ENCODE assay signal across 8 cellular contexts in the genomic region with DNA sequence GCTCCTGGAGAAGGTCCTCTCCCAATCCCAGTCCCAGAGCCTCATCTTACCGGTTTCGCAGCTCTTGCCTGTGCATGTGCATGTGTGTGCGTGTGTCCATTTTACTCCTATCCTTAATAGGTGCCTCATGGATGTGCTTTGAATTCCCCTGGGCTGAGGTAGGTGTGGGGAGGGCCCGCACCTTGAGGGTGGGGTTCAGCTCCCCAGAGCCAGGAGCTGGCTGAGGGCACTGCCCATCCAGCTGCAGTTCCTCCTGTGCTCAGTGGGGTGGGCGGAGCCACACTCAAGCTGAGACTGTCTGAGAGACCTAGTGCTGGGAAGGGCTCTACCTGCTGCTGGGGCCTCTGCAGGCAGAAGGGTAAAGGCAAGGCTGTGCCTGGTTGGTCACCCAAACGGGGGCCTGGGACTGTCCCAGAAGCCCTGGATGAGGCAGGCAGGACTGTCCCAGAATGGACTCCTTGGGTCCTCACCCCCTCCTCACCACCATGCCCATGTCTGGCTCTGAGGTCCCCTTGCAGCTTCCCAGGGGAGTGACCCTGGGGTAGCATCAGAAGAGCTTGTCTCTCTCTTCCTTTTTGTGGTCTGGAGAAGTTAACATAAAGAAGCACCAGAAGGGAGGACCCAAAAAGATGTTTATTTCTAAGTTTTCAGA. TPM values are rescaled to one million over a fixed set of nuclear protein-coding genes. Genes with fewer than 3 reads are reported as not detected.
DNase-seq lines count a peak whose midpoint lies in the region; ATAC-seq, FAIRE-seq and TF ChIP-seq lines count a peak whose summit lies in the region.

No MANE protein-coding gene starts in this region.

- intact Hi-C loops in esophagus muscularis mucosa (cut with DNase I) = no loop called here

- H3K9me3 ChIP-seq in esophagus muscularis mucosa = no peaks in the 10 kb centered on the region

- no peak for TF ChIP-seq CTCF in esophagus muscularis mucosa (IDR thresholded peaks at IDR 0.05)

- H3K36me3 Mint-ChIP-seq in T-helper 2 cell treated with Interferon-gamma antibody and Interleukin-4, amounts not matched to agents 5 μg/mL and 100 μg/mL, for 36 hours (ENCODE audit: low read depth) = no peaks in the 10 kb centered on the region

- peak overlapping the region in 3 of 4 donors; percentile 40 to 58 (median 50) for H3K27ac ChIP-seq in esophagus muscularis mucosa (replicated peaks in 1 of 4)

- no peak overlapping the region for H3K27ac Mint-ChIP-seq in T-helper 2 cell treated with Interferon-gamma antibody and Interleukin-4, amounts not matched to agents 5 μg/mL and 100 μg/mL, for 36 hours

- no peak for TF ChIP-seq EP300 in esophagus muscularis mucosa (IDR thresholded peaks at IDR 0.05)

- peaks cover 19 to 40% (median 33%) of the 10 kb centered on the region in 4 donors for H3K4me1 ChIP-seq in esophagus muscularis mucosa

- no peak overlapping the region for H3K4me3 ChIP-seq in esophagus muscularis mucosa

- DNase-seq in NOMO-1 treated with DMSO at 0.1 percent for 48 hours (lab: John Stamatoyannopoulos, UW; ENCODE audit: unreplicated experiment) (peak; percentile 13), NOMO-1 treated with dmso at 0.1 percent for 144 hours (lab: John Stamatoyannopoulos, UW; ENCODE audit: unreplicated experiment) (no peak), HuH-7.5 (ENCODE audit: low spot score) (peak; percentile 78), esophagus muscularis mucosa (ENCODE audit: extremely low spot score) (no peak), urothelium cell line (ENCODE audit: low spot score) (peak; percentile 47)
- DNase-seq in activated CD4-positive, alpha-beta T cell treated with anti-CD3 and anti-CD28 coated beads, Interleukin-2, amount 50 U/mL, for 1 hour = no peak
- no peak for DNase-seq in T-helper 2 cell treated with Interferon-gamma antibody and Interleukin-4, amounts not matched to agents 5 μg/mL and 100 μg/mL, for 36 hours (ENCODE audit: low spot score)

- no peak for FAIRE-seq in urothelium cell line (lab: Jason Lieb, UNC)

- H3K36me3 ChIP-seq in esophagus muscularis mucosa = no peaks in the 10 kb centered on the region

- peaks cover 10% of the 10 kb centered on the region for H3K27me3 Mint-ChIP-seq in T-helper 2 cell treated with Interferon-gamma antibody and Interleukin-4, amounts not matched to agents 5 μg/mL and 100 μg/mL, for 36 hours (ENCODE audit: low read depth)

- H3K4me3 Mint-ChIP-seq in T-helper 2 cell treated with Interferon-gamma antibody and Interleukin-4, amounts not matched to agents 5 μg/mL and 100 μg/mL, for 36 hours = no peak overlapping the region

- ATAC-seq in GM21786 (IDR thresholded peaks at IDR 0.05; ENCODE audit: unreplicated experiment) = peak; percentile 51

- no peaks in the 10 kb centered on the region for H3K4me1 Mint-ChIP-seq in T-helper 2 cell treated with Interferon-gamma antibody and Interleukin-4, amounts not matched to agents 5 μg/mL and 100 μg/mL, for 36 hours (ENCODE audit: low read depth)

- H3K27me3 ChIP-seq in esophagus muscularis mucosa = peaks cover 4 to 46% (median 20%) of the 10 kb centered on the region in 4 donors

- 73% methylated on average over 2 of the region's 6 CpGs for WGBS in esophagus muscularis mucosa

- no peak for TF ChIP-seq POLR2A in esophagus muscularis mucosa (IDR thresholded peaks at IDR 0.05; ENCODE audit: low read depth)

- no peaks in the 10 kb centered on the region for H3K9me3 Mint-ChIP-seq in T-helper 2 cell treated with Interferon-gamma antibody and Interleukin-4, amounts not matched to agents 5 μg/mL and 100 μg/mL, for 36 hours

RNA-seq across cellular contexts. Expression of a gene that starts 8.9 kb away (rescaled TPM):
- total RNA-seq in esophagus muscularis mucosa = 10 to 100 TPM in 1 of 4 donors, 1 to 10 TPM in 3; 2.7 to 10.4 (median 7.4) TPM

RNA-seq across cellular contexts. Expression of a gene that starts 24.9 kb away (rescaled TPM):
- total RNA-seq in esophagus muscularis mucosa = 10 to 100 TPM; 42.6 to 95.6 (median 60.0) TPM

Comparison
In these comparisons a context has a peak if more than half of its experiments do, and no peak if none do; other contexts are left out.
1. DNase-seq: peak in NOMO-1 treated with DMSO at 0.1 percent for 48 hours (single experiment), HuH-7.5 (single experiment) and urothelium cell line (single experiment); none in NOMO-1 treated with dmso at 0.1 percent for 144 hours (single experiment), esophagus muscularis mucosa (single experiment), activated CD4-positive, alpha-beta T cell treated with anti-CD3 and anti-CD28 coated beads, Interleukin-2, amount 50 U/mL, for 1 hour (single experiment) and T-helper 2 cell treated with Interferon-gamma antibody and Interleukin-4, amounts not matched to agents 5 μg/mL and 100 μg/mL, for 36 hours (single experiment).